12 cellular contexts compared by ENCODE assay signal in the genomic region with DNA sequence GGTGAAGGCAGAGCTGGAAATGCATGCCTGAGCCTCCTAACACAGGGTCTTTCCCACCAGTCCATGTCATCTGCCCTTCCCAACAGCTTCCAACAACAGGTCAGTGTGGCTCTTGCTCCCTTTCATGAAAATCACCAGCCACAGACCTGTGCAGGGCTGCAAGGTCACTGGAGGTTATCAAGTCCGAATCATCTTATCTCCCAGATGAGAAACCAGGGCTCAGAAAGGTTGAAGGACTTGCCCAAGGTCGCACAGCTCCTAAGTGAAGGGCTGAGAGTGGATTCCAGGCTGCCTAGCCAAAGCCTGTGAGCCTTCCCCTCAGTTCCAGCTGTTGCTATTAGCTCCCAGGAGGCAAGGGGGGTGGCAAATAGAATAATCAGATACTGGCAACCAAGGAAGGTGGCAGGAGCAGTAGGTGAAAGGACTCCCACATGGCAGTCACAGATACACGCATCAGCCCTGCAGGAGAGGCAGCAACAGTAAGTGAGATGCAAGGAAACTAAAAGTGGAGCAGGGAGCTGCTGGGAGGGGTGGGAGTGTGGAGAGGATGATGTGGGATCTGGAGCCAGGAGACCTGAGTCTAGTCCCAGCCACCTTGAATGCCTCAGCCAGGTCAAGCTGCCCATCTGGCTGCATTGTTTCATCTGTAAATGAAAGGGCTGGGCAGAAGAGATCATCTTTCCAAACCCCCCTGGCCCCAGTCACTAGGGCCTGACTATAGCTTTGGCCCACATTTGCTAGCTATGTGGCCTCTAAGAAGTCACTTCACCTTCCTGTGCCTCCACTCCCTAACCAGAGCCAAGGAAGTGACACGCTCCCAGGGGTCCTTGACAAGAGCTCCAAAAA.
A peak's percentile ranks its signal among the peaks of the same experiment; 100 is the strongest.
DNase-seq lines count a peak whose midpoint lies in the region; ATAC-seq and TF ChIP-seq lines count a peak whose summit lies in the region.
"Had no signal": no experiment of that assay in that cellular context is flagged by ENCODE, and none has a peak within 500 bp of the region (broad histone marks: within the 10 kb centered on the region; RNA-seq: fewer than 3 reads in every experiment).

No MANE protein-coding gene starts in this region.

- H2AK5ac ChIP-seq in H9 (ENCODE audit: insufficient read length, low read length) = no peak overlapping the region

- no peak for DNase-seq in H9
- DNase-seq in OCI-LY7 (ENCODE audit: low spot score) = no peak
- no peak for DNase-seq in smooth muscle cell (lab: John Stamatoyannopoulos, UW; ENCODE audit: unreplicated experiment)
- no peak for DNase-seq in EL
- DNase-seq: activated naive CD4-positive, alpha-beta T cell; DMS53; stimulated activated naive CD4-positive, alpha-beta T cell treated with Interleukin-2 at 50 U/mL for 16 hours had no signal

- H3K9me3 Mint-ChIP-seq in H9 = no peaks in the 10 kb centered on the region

- no peak overlapping the region for H3K18ac ChIP-seq in H9 (ENCODE audit: insufficient read length, low read depth, low read length)

- H3K4me1 ChIP-seq in H9 (ENCODE audit: insufficient read depth, low read length) (peaks cover 43% of the 10 kb centered on the region; the same call in 1 of the 2 replicates), OCI-LY7 (ENCODE audit: insufficient read depth, low read length, poor library complexity, severe bottlenecking) (peaks cover 56% of the 10 kb centered on the region), iPS-15b (ENCODE audit: control insufficient read depth, insufficient read depth, low read length) (peaks cover 59% of the 10 kb centered on the region), smooth muscle cell (ENCODE audit: low read depth) (peaks cover 68% of the 10 kb centered on the region)

- no peak overlapping the region for H3K9ac ChIP-seq in H9 (ENCODE audit: extremely low read depth, insufficient read length, low read length)
- H3K9ac ChIP-seq in iPS-15b (ENCODE audit: low read depth, low read length) = peak overlapping the region; percentile 54
- no peak overlapping the region for H3K9ac ChIP-seq in smooth muscle cell (ENCODE audit: low read depth)

- no peak overlapping the region for H4K8ac ChIP-seq in H9 (replicated peaks; ENCODE audit: insufficient read length, low read depth, low read length)

- H3K79me2 ChIP-seq in H9 (ENCODE audit: insufficient read depth, low read length) (peaks cover 11% of the 10 kb centered on the region; the same call in 1 of the 2 replicates), OCI-LY7 (ENCODE audit: insufficient read depth, low read depth, low read length) (no peaks in the 10 kb centered on the region), smooth muscle cell (ENCODE audit: low read depth) (peaks cover 63% of the 10 kb centered on the region)

- no peak overlapping the region for H3T11ph ChIP-seq in H9 (ENCODE audit: low read length)

- no peak overlapping the region for H3K23ac ChIP-seq in H9 (ENCODE audit: insufficient read length, low read depth, low read length)

- no peak overlapping the region for H2BK20ac ChIP-seq in H9 (ENCODE audit: low read depth, low read length, poor library complexity, severe bottlenecking)

- H3K9me2 ChIP-seq in OCI-LY7 (ENCODE audit: insufficient read depth, low read length) = no peaks in the 10 kb centered on the region

- no peak overlapping the region for H2BK12ac ChIP-seq in H9 (ENCODE audit: insufficient read length, low read depth, low read length)

- H2AFZ ChIP-seq in H9 (ENCODE audit: low read length) = no peak overlapping the region
- no peak overlapping the region for H2AFZ ChIP-seq in OCI-LY7 (ENCODE audit: low read length)
- no peak overlapping the region for H2AFZ ChIP-seq in smooth muscle cell (ENCODE audit: low read depth)

- peaks cover 94% of the 10 kb centered on the region in 2 experiments for H3K4me1 Mint-ChIP-seq in H9

- H3K27ac Mint-ChIP-seq in H9 = peak overlapping the region; percentile 40 to 90 (median 49); a peak in 6 of 7 replicates
- H3K27ac Mint-ChIP-seq: activated CD4-positive, alpha-beta T cell treated with anti-CD3 and anti-CD28 coated beads for 36 hours had no signal

- CTCF ChIA-PET in OCI-LY7 (lab: Charles Lee; ENCODE audit: unreplicated experiment) = no interaction called here

- H2BK120ac ChIP-seq in H9 (ENCODE audit: low read depth, low read length, poor library complexity, severe bottlenecking) = no peak overlapping the region

- 0 out of 2 replicates have a peak overlapping the region, but pooled peaks have one; percentile 34 for H3K14ac ChIP-seq in H9 (ENCODE audit: insufficient read depth, low read length)

- WGBS in H9 (ENCODE audit: extremely low coverage, insufficient read length, low lambda C conversion rate) = no CpG with 5 or more reads among the region's 4 CpGs
- 88% methylated on average over 4 of the region's 4 CpGs for WGBS in smooth muscle cell (ENCODE audit: low lambda C conversion rate)

- no peaks in the 10 kb centered on the region for H3K23me2 ChIP-seq in H9 (ENCODE audit: insufficient read length, low read depth, low read length, poor library complexity, severe bottlenecking)

- H3K27ac ChIP-seq in H9 (ENCODE audit: insufficient read length, low read depth, low read length) (no peak overlapping the region), OCI-LY7 (ENCODE audit: low read depth, low read length, poor library complexity, severe bottlenecking) (peak overlapping the region; percentile 53), smooth muscle cell (ENCODE audit: low read depth) (no peak overlapping the region)
- H3K27ac ChIP-seq: SK-N-MC had no signal

- H3K9me3 ChIP-seq in H9 (ENCODE audit: control insufficient read depth, low read depth, low read length) = no peaks in the 10 kb centered on the region
- H3K9me3 ChIP-seq in OCI-LY7 (ENCODE audit: low read length) = no peaks in the 10 kb centered on the region
- no peaks in the 10 kb centered on the region for H3K9me3 ChIP-seq in iPS-15b (ENCODE audit: control insufficient read depth, insufficient read depth, low read length)
- H3K9me3 ChIP-seq in smooth muscle cell (replicated peaks; ENCODE audit: low read depth) = no peaks in the 10 kb centered on the region

- no peak overlapping the region for H4K5ac ChIP-seq in H9 (ENCODE audit: insufficient read length, low read depth, low read length)

- TF ChIP-seq CTCF in H9 (conservative IDR thresholded peaks at IDR 0.05) (no peak), OCI-LY7 (conservative IDR thresholded peaks at IDR 0.05; ENCODE audit: low read length) (no peak), smooth muscle cell (IDR thresholded peaks at IDR 0.05; ENCODE audit: borderline replicate concordance, insufficient read depth, poor library complexity, severe bottlenecking) (no peak)

- H3K79me1 ChIP-seq in H9 (ENCODE audit: insufficient read depth, low read depth, low read length, poor library complexity, severe bottlenecking) = peaks cover 6% of the 10 kb centered on the region

- H3K4me2 ChIP-seq in H9 (ENCODE audit: insufficient read depth, insufficient read length, low read length) (no peak overlapping the region), OCI-LY7 (ENCODE audit: low read length) (peak overlapping the region; percentile 66), smooth muscle cell (peak overlapping the region; percentile 16)

- H3K4me3 ChIP-seq in OCI-LY7 (ENCODE audit: low read depth, low read length, poor library complexity, severe bottlenecking) = no peak overlapping the region
- no peak overlapping the region for H3K4me3 ChIP-seq in iPS-15b (ENCODE audit: low read depth, low read length)
- H3K4me3 ChIP-seq in smooth muscle cell = no peak overlapping the region
- H3K4me3 ChIP-seq: SK-N-MC had no signal

- BruUV-seq in OCI-LY7 (replicated peaks; lab: Mats Ljungman, UMichigan) = no TSS peak

- H3F3A ChIP-seq in smooth muscle cell (ENCODE audit: low read depth) = peaks cover 8% of the 10 kb centered on the region

- no peaks in the 10 kb centered on the region for H3K27me3 Mint-ChIP-seq in H9 (ENCODE audit: low read depth)
- H3K27me3 Mint-ChIP-seq: activated CD4-positive, alpha-beta T cell treated with anti-CD3 and anti-CD28 coated beads for 36 hours had no signal

- intact Hi-C loops in OCI-LY7 (cut with micrococcal nuclease; ENCODE audit: unreplicated experiment) = no loop called here

- H3K36me3 Mint-ChIP-seq in H9 (ENCODE audit: insufficient read depth in 1 of 3, low read depth in 3 of 3) = peaks cover 0 to 11% (median 5%) of the 10 kb centered on the region in 3 experiments; a peak in 2 of 7 replicates

- no peak overlapping the region for H3K4me3 Mint-ChIP-seq in H9
- H3K4me3 Mint-ChIP-seq: activated CD4-positive, alpha-beta T cell treated with anti-CD3 and anti-CD28 coated beads for 36 hours had no signal

- no peaks in the 10 kb centered on the region for H4K20me1 ChIP-seq in H9 (ENCODE audit: control insufficient read depth, insufficient read depth, insufficient read length)
- peaks cover 14% of the 10 kb centered on the region; the same call in 1 of the 2 replicates for H4K20me1 ChIP-seq in OCI-LY7 (ENCODE audit: insufficient read depth, low read length)
- H4K20me1 ChIP-seq in smooth muscle cell (ENCODE audit: low read depth) = peaks cover 57% of the 10 kb centered on the region

- peak overlapping the region; percentile 30 for H4K91ac ChIP-seq in H9 (ENCODE audit: insufficient read length, low read depth, low read length)

- POLR2A ChIA-PET in OCI-LY7 (lab: Charles Lee) = interaction anchor here (1.0 kb wide), 1 partner anchor 279 kb away, joined by 3 read pairs; the partner anchor contains the start of gene TMEM59

- H3K27me3 ChIP-seq in H9 (ENCODE audit: insufficient read depth, low read length) (no peaks in the 10 kb centered on the region), iPS-15b (ENCODE audit: control insufficient read depth, insufficient read depth, low read length) (no peaks in the 10 kb centered on the region), smooth muscle cell (ENCODE audit: low read depth) (no peaks in the 10 kb centered on the region)

- ATAC-seq in GM21737 (IDR thresholded peaks at IDR 0.05; ENCODE audit: unreplicated experiment) = no peak
- no peak for ATAC-seq in GM18517 (IDR thresholded peaks at IDR 0.05; ENCODE audit: unreplicated experiment)
- ATAC-seq: activated CD4-positive, alpha-beta T cell treated with anti-CD3 and anti-CD28 coated beads for 36 hours had no signal

- H3K56ac ChIP-seq in H9 (ENCODE audit: insufficient read length, low read depth, low read length) = no peak overlapping the region

- no peak overlapping the region for H3K4ac ChIP-seq in H9 (ENCODE audit: low read depth, low read length)

- H3K36me3 ChIP-seq in OCI-LY7 (ENCODE audit: insufficient read depth, low read length) = no peaks in the 10 kb centered on the region
- peaks cover 10% of the 10 kb centered on the region for H3K36me3 ChIP-seq in iPS-15b (ENCODE audit: control insufficient read depth, insufficient read depth, low read length)
- no peaks in the 10 kb centered on the region for H3K36me3 ChIP-seq in smooth muscle cell (ENCODE audit: low read depth)

- no peak overlapping the region for H2BK5ac ChIP-seq in H9 (ENCODE audit: insufficient read length, low read length)

- no peak overlapping the region for H2BK15ac ChIP-seq in H9 (ENCODE audit: low read depth, low read length)
